In genomic region chr1:153658400-153659174, GRCh38 we compare ENCODE assay signal across 1 cellular context.
A peak's percentile ranks its signal among the peaks of the same experiment; 100 is the strongest.
TF ChIP-seq lines count a peak whose summit lies in the region.

Gene SNAPIN, plus strand, starts transcription at chr1:153658703. Its CDS starts 41 bp downstream, at chr1:153658744.

TF ChIP-seq in GM12878, 131 proteins besides CTCF, POLR2A, EP300 and RAD21 (continued from another document):
- TF ChIP-seq ATF2 (IDR thresholded peaks at IDR 0.05; ENCODE audit: low read length), result no peak
- no peak for TF ChIP-seq MEF2A (IDR thresholded peaks at IDR 0.05; ENCODE audit: insufficient read depth, low read depth, low read length)
- TF ChIP-seq MYB (IDR thresholded peaks at IDR 0.05; ENCODE audit: borderline replicate concordance, low read depth, low read length), result no peak
- TF ChIP-seq USF1 (IDR thresholded peaks at IDR 0.05; ENCODE audit: borderline replicate concordance, extremely low read length, insufficient read depth, low read depth, low read length), result no peak
- TF ChIP-seq IRF3 (IDR thresholded peaks at IDR 0.05), result no peak
- TF ChIP-seq ZZZ3 (IDR thresholded peaks at IDR 0.05; ENCODE audit: control insufficient read depth, insufficient read length, low read depth), result no peak
- TF ChIP-seq MXI1 (IDR thresholded peaks at IDR 0.05; ENCODE audit: low read depth, low read length), result peak; percentile 49; the same call in 1 of the 2 replicates
- TF ChIP-seq SP1 (IDR thresholded peaks at IDR 0.05; ENCODE audit: low read depth, low read length), result peak; percentile 68
- TF ChIP-seq CREM (IDR thresholded peaks at IDR 0.05; ENCODE audit: low read depth), result peak; percentile 68
- no peak for TF ChIP-seq CBX3 (IDR thresholded peaks at IDR 0.05; ENCODE audit: borderline replicate concordance, low read depth)
